In the genomic region with DNA sequence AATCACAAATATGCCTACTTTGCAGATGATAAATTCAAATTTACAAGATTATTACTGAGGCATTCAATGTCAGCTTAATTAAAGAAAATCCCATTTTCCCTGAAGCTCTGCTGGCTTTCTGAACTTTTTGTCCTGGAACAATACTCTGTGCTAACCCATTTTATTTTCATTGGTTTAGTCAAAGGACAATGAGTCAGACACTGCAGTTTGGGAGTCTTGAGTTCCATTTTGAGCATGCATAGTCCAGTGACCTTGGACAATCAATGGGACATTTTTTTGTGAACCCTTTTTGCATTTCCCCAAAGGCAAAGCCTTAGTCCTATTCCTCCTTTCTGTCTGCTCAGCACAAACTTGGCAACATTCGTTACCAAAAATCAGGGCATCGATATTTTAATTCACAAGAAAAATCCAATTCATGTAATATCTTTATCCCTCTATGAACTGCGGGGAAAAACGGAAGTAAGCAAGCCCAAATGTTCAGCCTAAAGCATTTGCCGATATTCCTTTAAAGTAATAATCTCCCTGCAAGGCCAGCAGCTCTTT, we compare ENCODE assay signal across 2 cellular contexts.
TF ChIP-seq lines count a peak whose summit lies in the region.

No MANE protein-coding gene starts in this region.

TF ChIP-seq in IMR-90, 13 proteins besides CTCF, POLR2A, EP300 and RAD21:
- TF ChIP-seq RCOR1 (IDR thresholded peaks at IDR 0.05; ENCODE audit: insufficient replicate concordance, low read length) (no peak), FOS (IDR thresholded peaks at IDR 0.05; ENCODE audit: low read depth, low read length) (no peak), MAZ (IDR thresholded peaks at IDR 0.05; ENCODE audit: borderline replicate concordance, low read depth, low read length) (no peak), NFE2L2 (IDR thresholded peaks at IDR 0.05; ENCODE audit: low read depth, low read length) (no peak), MAFK (IDR thresholded peaks at IDR 0.05; ENCODE audit: low read depth, low read length) (peak; percentile 67)
- TF ChIP-seq, protein P1, sequence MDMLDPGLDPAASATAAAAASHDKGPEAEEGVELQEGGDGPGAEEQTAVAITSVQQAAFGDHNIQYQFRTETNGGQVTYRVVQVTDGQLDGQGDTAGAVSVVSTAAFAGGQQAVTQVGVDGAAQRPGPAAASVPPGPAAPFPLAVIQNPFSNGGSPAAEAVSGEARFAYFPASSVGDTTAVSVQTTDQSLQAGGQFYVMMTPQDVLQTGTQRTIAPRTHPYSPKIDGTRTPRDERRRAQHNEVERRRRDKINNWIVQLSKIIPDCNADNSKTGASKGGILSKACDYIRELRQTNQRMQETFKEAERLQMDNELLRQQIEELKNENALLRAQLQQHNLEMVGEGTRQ (IDR thresholded peaks at IDR 0.05; ENCODE audit: low read depth, low read length): no peak
- TF ChIP-seq, protein P2, sequence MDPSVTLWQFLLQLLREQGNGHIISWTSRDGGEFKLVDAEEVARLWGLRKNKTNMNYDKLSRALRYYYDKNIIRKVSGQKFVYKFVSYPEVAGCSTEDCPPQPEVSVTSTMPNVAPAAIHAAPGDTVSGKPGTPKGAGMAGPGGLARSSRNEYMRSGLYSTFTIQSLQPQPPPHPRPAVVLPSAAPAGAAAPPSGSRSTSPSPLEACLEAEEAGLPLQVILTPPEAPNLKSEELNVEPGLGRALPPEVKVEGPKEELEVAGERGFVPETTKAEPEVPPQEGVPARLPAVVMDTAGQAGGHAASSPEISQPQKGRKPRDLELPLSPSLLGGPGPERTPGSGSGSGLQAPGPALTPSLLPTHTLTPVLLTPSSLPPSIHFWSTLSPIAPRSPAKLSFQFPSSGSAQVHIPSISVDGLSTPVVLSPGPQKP (IDR thresholded peaks at IDR 0.05; ENCODE audit: borderline replicate concordance, low read depth, low read length): no peak

TF ChIP-seq in liver, 16 proteins besides CTCF, POLR2A, EP300 and RAD21:
- TF ChIP-seq EGR1 (IDR thresholded peaks at IDR 0.05; ENCODE audit: low read depth in 2 of 2) (no peak), HNF4A (conservative IDR thresholded peaks at IDR 0.05) (no peak), TAF1 (conservative IDR thresholded peaks at IDR 0.05) (no peak), YY1 (IDR thresholded peaks at IDR 0.05) (no peak), FOXA2 (IDR thresholded peaks at IDR 0.05) (no peak), NR2F2 (IDR thresholded peaks at IDR 0.05) (no peak)
- TF ChIP-seq, protein P3, sequence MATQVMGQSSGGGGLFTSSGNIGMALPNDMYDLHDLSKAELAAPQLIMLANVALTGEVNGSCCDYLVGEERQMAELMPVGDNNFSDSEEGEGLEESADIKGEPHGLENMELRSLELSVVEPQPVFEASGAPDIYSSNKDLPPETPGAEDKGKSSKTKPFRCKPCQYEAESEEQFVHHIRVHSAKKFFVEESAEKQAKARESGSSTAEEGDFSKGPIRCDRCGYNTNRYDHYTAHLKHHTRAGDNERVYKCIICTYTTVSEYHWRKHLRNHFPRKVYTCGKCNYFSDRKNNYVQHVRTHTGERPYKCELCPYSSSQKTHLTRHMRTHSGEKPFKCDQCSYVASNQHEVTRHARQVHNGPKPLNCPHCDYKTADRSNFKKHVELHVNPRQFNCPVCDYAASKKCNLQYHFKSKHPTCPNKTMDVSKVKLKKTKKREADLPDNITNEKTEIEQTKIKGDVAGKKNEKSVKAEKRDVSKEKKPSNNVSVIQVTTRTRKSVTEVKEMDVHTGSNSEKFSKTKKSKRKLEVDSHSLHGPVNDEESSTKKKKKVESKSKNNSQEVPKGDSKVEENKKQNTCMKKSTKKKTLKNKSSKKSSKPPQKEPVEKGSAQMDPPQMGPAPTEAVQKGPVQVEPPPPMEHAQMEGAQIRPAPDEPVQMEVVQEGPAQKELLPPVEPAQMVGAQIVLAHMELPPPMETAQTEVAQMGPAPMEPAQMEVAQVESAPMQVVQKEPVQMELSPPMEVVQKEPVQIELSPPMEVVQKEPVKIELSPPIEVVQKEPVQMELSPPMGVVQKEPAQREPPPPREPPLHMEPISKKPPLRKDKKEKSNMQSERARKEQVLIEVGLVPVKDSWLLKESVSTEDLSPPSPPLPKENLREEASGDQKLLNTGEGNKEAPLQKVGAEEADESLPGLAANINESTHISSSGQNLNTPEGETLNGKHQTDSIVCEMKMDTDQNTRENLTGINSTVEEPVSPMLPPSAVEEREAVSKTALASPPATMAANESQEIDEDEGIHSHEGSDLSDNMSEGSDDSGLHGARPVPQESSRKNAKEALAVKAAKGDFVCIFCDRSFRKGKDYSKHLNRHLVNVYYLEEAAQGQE (IDR thresholded peaks at IDR 0.05): no peak
- TF ChIP-seq, protein P4, sequence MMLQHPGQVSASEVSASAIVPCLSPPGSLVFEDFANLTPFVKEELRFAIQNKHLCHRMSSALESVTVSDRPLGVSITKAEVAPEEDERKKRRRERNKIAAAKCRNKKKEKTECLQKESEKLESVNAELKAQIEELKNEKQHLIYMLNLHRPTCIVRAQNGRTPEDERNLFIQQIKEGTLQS (IDR thresholded peaks at IDR 0.05): no peak
